8 cellular contexts compared by ENCODE assay signal in genomic region chr17:44348234-44348987, GRCh38. TPM values are rescaled to one million over a fixed set of nuclear protein-coding genes. Genes with fewer than 3 reads are reported as not detected.
A peak's percentile ranks its signal among the peaks of the same experiment; 100 is the strongest.
DNase-seq lines count a peak whose midpoint lies in the region; ATAC-seq and TF ChIP-seq lines count a peak whose summit lies in the region.

No MANE protein-coding gene starts in this region.

- ATAC-seq in GM21576 (IDR thresholded peaks at IDR 0.05; ENCODE audit: unreplicated experiment) = peak; percentile 42
- peak; percentile 58 for ATAC-seq in esophagus mucosa

- intact Hi-C loops in ascending aorta (cut with DNase I) = no loop called here

- H3K4me3 ChIP-seq in MM.1S (ENCODE audit: low read length) = no peak overlapping the region
- no peak overlapping the region for H3K4me3 ChIP-seq in ascending aorta

- TF ChIP-seq CTCF in MM.1S (IDR thresholded peaks at IDR 0.05; ENCODE audit: low read length) (no peak), ascending aorta (IDR thresholded peaks at IDR 0.05) (no peak)

- DNase-seq in GM03348 (ENCODE audit: low spot score) (peak; percentile 76), MM.1S (peak; percentile 27), NCI-H146 treated with DMSO at 0.1 percent for 48 hours (lab: John Stamatoyannopoulos, UW; ENCODE audit: unreplicated experiment) (no peak), NCI-H226 (no peak), NCI-H1105 treated with DMSO at 0.1 percent for 48 hours (lab: John Stamatoyannopoulos, UW) (no peak), ascending aorta (ENCODE audit: low spot score in 2 of 2) (no peak)

- H3K27me3 ChIP-seq in MM.1S (replicated peaks; ENCODE audit: insufficient read depth, low read length) (no peaks in the 10 kb centered on the region), ascending aorta (no peaks in the 10 kb centered on the region)

- H2AFZ ChIP-seq in MM.1S (ENCODE audit: low read length) = no peak overlapping the region

- H3K9ac ChIP-seq in MM.1S (ENCODE audit: low read length) = no peak overlapping the region

- H3F3A ChIP-seq in MM.1S (ENCODE audit: insufficient read depth, low read length) = no peaks in the 10 kb centered on the region; the same call in 1 of the 2 replicates

- H3K4me2 ChIP-seq in MM.1S (ENCODE audit: low read depth, low read length) = peak overlapping the region; percentile 12; the same call in 1 of the 2 replicates

- H3K36me3 ChIP-seq in MM.1S (replicated peaks; ENCODE audit: insufficient read depth, low read length) = no peaks in the 10 kb centered on the region
- H3K36me3 ChIP-seq in ascending aorta = peaks cover 29 to 37% of the 10 kb centered on the region in 2 donors

- H3K9me3 ChIP-seq in MM.1S (replicated peaks; ENCODE audit: insufficient read depth, low read length) = no peaks in the 10 kb centered on the region
- no peaks in the 10 kb centered on the region for H3K9me3 ChIP-seq in ascending aorta

- no peaks in the 10 kb centered on the region for H3K79me2 ChIP-seq in MM.1S (ENCODE audit: low read length)

- H4K20me1 ChIP-seq in MM.1S (ENCODE audit: insufficient read depth, low read length) = no peaks in the 10 kb centered on the region

- H3K4me1 ChIP-seq in MM.1S (ENCODE audit: low read length) (peaks cover 18% of the 10 kb centered on the region), ascending aorta (peaks cover 6 to 10% of the 10 kb centered on the region in 2 donors)

- H3K27ac ChIP-seq in MM.1S (ENCODE audit: low read length) (peak overlapping the region; percentile 29; the same call in 1 of the 2 replicates), ascending aorta (no peak overlapping the region)

- H3K9me2 ChIP-seq in MM.1S (replicated peaks; ENCODE audit: insufficient read depth, low read length) = no peaks in the 10 kb centered on the region

RNA-seq across cellular contexts. Expression of gene GRN, which starts 3.3 kb away (rescaled TPM):
- total RNA-seq in esophagus mucosa = 767 TPM
- total RNA-seq in ascending aorta = 430 TPM

RNA-seq across cellular contexts. Expression of gene FAM171A2, which starts 15.2 kb away (rescaled TPM):
- total RNA-seq in esophagus mucosa = 1.1 TPM
- total RNA-seq in ascending aorta = 1.7 TPM

RNA-seq across cellular contexts. Expression of gene SLC25A39, which starts 23.8 kb away (rescaled TPM):
- total RNA-seq in esophagus mucosa (126 TPM), ascending aorta (182 TPM)

RNA-seq across cellular contexts. Expression of gene RUNDC3A, which starts 40.0 kb away (rescaled TPM):
- 6.0 TPM for total RNA-seq in esophagus mucosa
- not detected for total RNA-seq in ascending aorta

RNA-seq across cellular contexts. Expression of gene ITGA2B, which starts 41.0 kb away (rescaled TPM):
- total RNA-seq in esophagus mucosa (0.68 TPM), ascending aorta (not detected)

Comparison
In these comparisons a context has a peak if more than half of its experiments do, and no peak if none do; other contexts are left out.
1. DNase-seq: peak in GM03348 (single experiment) and MM.1S (single experiment); none in NCI-H146 treated with DMSO at 0.1 percent for 48 hours (single experiment), NCI-H226 (single experiment), NCI-H1105 treated with DMSO at 0.1 percent for 48 hours (single experiment) and ascending aorta (0 of 2).